In the genomic region with DNA sequence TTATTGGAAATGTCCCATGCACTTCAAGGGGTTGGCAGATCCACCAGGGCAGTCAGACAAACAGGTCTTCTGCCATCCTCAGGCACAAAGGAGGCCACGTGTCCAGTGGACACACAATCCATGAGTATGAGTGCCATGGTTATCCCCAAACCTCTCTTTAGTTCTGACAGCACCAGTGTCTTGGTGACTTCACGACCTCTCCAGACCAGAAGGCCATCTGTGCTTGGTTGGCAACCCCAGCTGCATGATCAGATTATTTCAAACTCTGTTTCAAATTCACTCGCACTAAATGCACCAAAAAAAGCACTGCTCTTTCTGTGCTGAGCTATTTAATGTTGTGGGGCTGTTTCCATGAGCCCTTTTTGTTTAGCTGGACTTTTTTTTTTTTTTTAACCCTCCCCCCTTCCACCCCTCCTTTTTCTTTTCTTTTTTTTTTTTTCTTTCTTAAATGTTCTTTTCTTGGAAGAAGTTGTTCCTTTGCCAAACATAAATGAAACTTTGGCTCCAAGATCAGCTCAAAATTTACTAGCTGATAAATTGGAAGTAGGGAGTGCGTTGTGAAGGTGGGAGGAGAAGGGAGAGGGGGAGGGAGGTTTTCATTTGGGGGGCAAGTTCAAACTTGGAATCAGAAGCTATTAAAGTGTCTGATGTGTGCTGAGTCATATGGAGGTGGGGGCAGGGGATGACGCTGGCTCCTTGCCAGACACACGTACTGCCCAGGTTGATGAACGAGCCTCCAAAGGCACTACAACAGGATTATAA, we compare ENCODE assay signal across 10 cellular contexts.
A peak's percentile ranks its signal among the peaks of the same experiment; 100 is the strongest.
DNase-seq lines count a peak whose midpoint lies in the region; ATAC-seq and TF ChIP-seq lines count a peak whose summit lies in the region.
"Had no signal": no experiment of that assay in that cellular context is flagged by ENCODE, and none has a peak within 500 bp of the region (broad histone marks: within the 10 kb centered on the region; RNA-seq: fewer than 3 reads in every experiment).

No MANE protein-coding gene starts in this region.

- CTCF ChIA-PET in PC-3 (lab: Charles Lee): interaction anchor here (0.6 kb wide), 1 partner anchor 236 kb away, joined by 6 read pairs; no protein-coding TSS in a partner anchor

- TF ChIP-seq CTCF in PC-3 (conservative IDR thresholded peaks at IDR 0.05; ENCODE audit: low read depth, low read length) (no peak), gastroesophageal sphincter (IDR thresholded peaks at IDR 0.05) (no peak)

- H2AFZ ChIP-seq in PC-3 (ENCODE audit: low read length): no peak overlapping the region

- intact Hi-C loops in PC-3 (cut with micrococcal nuclease): no loop called here

- TF ChIP-seq POLR2A in gastroesophageal sphincter (IDR thresholded peaks at IDR 0.05): no peak

- no TSS peak for BruUV-seq in PC-3 (replicated peaks; lab: Mats Ljungman, UMichigan)

- no peak for TF ChIP-seq EP300 in gastroesophageal sphincter (IDR thresholded peaks at IDR 0.05)

- DNase-seq in HT1080 (ENCODE audit: low read depth) (peak; percentile 59), PC-3 (peak; percentile 68), NCI-H146 treated with DMSO at 0.1 percent for 48 hours (lab: John Stamatoyannopoulos, UW; ENCODE audit: unreplicated experiment) (no peak), cerebellum (ENCODE audit: low spot score) (no peak)
- DNase-seq in stimulated activated CD4-positive, alpha-beta T cell treated with anti-CD3 and anti-CD28 coated beads, Interleukin-2, amount 100 ng/mL, for 48 hours: no peak
- DNase-seq: substantia nigra, WERI-Rb-1 had no signal

- H3K9me3 ChIP-seq in PC-3 (ENCODE audit: low read length) (no peaks in the 10 kb centered on the region), gastroesophageal sphincter (no peaks in the 10 kb centered on the region), skeletal muscle tissue (ENCODE audit: control insufficient read depth in 3 of 3, low read length in 3 of 3) (no peaks in the 10 kb centered on the region)

- no peaks in the 10 kb centered on the region for H3K9me2 ChIP-seq in PC-3 (replicated peaks; ENCODE audit: low read length)

- POLR2A ChIA-PET in PC-3 (lab: Charles Lee; ENCODE audit: unreplicated experiment): no interaction called here

- H3K27me3 ChIP-seq in PC-3 (ENCODE audit: low read length) (no peaks in the 10 kb centered on the region), gastroesophageal sphincter (no peaks in the 10 kb centered on the region), skeletal muscle tissue (ENCODE audit: control insufficient read depth in 3 of 3, insufficient read depth in 3 of 3, low read length in 3 of 3) (no peaks in the 10 kb centered on the region)

- ATAC-seq in PC-3 (no peak; the same call in 1 of the 2 replicates), gastroesophageal sphincter (peak; percentile 66), GM21529 (IDR thresholded peaks at IDR 0.05; ENCODE audit: unreplicated experiment) (no peak)

- H3K4me2 ChIP-seq in PC-3 (ENCODE audit: low read length): peak overlapping the region; percentile 42

- H3F3A ChIP-seq in PC-3 (ENCODE audit: low read length, unreplicated experiment): no peaks in the 10 kb centered on the region

- H3K79me2 ChIP-seq in PC-3 (ENCODE audit: low read length): no peaks in the 10 kb centered on the region

- 10 to 18% methylated on average over 6 to 7 of the region's 7 CpGs for WGBS in gastroesophageal sphincter (ENCODE audit: low coverage in 1 of 2), 2 donors

- H3K9ac ChIP-seq in PC-3 (ENCODE audit: low read length): no peak overlapping the region
- no peak overlapping the region for H3K9ac ChIP-seq in skeletal muscle tissue (ENCODE audit: low read depth in 1 of 3, low read length in 3 of 3)

- H3K27ac ChIP-seq in PC-3 (ENCODE audit: low read length) (no peak overlapping the region), gastroesophageal sphincter (peak overlapping the region; percentile 70 to 76 (median 73)), skeletal muscle tissue (ENCODE audit: low read depth, low read length) (peak overlapping the region; percentile 5)
- H3K27ac ChIP-seq: WERI-Rb-1 had no signal

- H3K36me3 ChIP-seq in PC-3 (ENCODE audit: low read depth, low read length): no peaks in the 10 kb centered on the region
- H3K36me3 ChIP-seq in gastroesophageal sphincter: no peaks in the 10 kb centered on the region
- H3K36me3 ChIP-seq in skeletal muscle tissue (ENCODE audit: control insufficient read depth in 3 of 3, insufficient read depth in 3 of 3, low read length in 3 of 3): no peaks in the 10 kb centered on the region
- H3K36me3 ChIP-seq: WERI-Rb-1 had no signal

- H3K4me3 ChIP-seq in PC-3 (ENCODE audit: low read length) (no peak overlapping the region), gastroesophageal sphincter (no peak overlapping the region), skeletal muscle tissue (ENCODE audit: low read length in 3 of 3) (no peak overlapping the region)

- H4K20me1 ChIP-seq in PC-3 (ENCODE audit: low read length): no peaks in the 10 kb centered on the region

- H3K4me1 ChIP-seq in PC-3 (ENCODE audit: insufficient read depth, low read length) (peaks cover 13% of the 10 kb centered on the region), gastroesophageal sphincter (peaks cover 0 to 54% (median 10%) of the 10 kb centered on the region in 3 donors), skeletal muscle tissue (ENCODE audit: control insufficient read depth in 3 of 3, insufficient read depth in 3 of 3, low read length in 3 of 3) (peaks cover 4 to 11% (median 7%) of the 10 kb centered on the region in 3 donors)

Comparison
In these comparisons a context has a peak if more than half of its experiments do, and no peak if none do; other contexts are left out.
1. DNase-seq: peak in HT1080 (single experiment) and PC-3 (single experiment); none in stimulated activated CD4-positive, alpha-beta T cell treated with anti-CD3 and anti-CD28 coated beads, Interleukin-2, amount 100 ng/mL, for 48 hours (0 of 2), NCI-H146 treated with DMSO at 0.1 percent for 48 hours (single experiment) and cerebellum (single experiment).